ENCODE assay signal across 12 cellular contexts in the genomic region with DNA sequence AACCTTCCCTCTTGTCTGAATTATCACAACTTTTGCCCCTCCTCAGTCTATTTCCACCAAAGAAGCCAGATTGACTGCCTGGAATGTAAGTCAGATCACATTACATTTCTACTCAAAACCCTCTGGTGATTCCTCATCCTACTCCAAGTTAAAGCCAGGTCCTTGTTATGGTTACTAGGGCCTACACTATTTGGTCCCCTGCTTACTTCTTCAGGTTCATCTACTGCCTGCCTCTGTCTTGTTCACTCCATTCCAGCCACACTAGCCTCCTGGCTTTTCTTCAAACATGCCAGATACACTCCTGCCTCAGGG. TPM values are rescaled to one million over a fixed set of nuclear protein-coding genes. Genes with fewer than 3 reads are reported as not detected.
DNase-seq lines count a peak whose midpoint lies in the region; ATAC-seq and TF ChIP-seq lines count a peak whose summit lies in the region.
"Had no signal": no experiment of that assay in that cellular context is flagged by ENCODE, and none has a peak within 500 bp of the region (broad histone marks: within the 10 kb centered on the region; RNA-seq: fewer than 3 reads in every experiment).

No MANE protein-coding gene starts in this region.

- H3K9me3 Mint-ChIP-seq in CD4-positive, CD25-positive, alpha-beta regulatory T cell: no peaks in the 10 kb centered on the region
- H3K9me3 Mint-ChIP-seq in activated naive CD8-positive, alpha-beta T cell treated with anti-CD3 and anti-CD28 coated beads, Interleukin-2, amount 10 ng/mL, durations not matched to agents 7 days and 5 days: no peaks in the 10 kb centered on the region

- H3K27me3 Mint-ChIP-seq in CD4-positive, CD25-positive, alpha-beta regulatory T cell: no peaks in the 10 kb centered on the region
- H3K27me3 Mint-ChIP-seq in activated naive CD8-positive, alpha-beta T cell treated with anti-CD3 and anti-CD28 coated beads, Interleukin-2, amount 10 ng/mL, durations not matched to agents 7 days and 5 days: no peaks in the 10 kb centered on the region

- H3K4me3 Mint-ChIP-seq in CD4-positive, CD25-positive, alpha-beta regulatory T cell: no peak overlapping the region
- no peak overlapping the region for H3K4me3 Mint-ChIP-seq in activated naive CD8-positive, alpha-beta T cell treated with anti-CD3 and anti-CD28 coated beads, Interleukin-2, amount 10 ng/mL, durations not matched to agents 7 days and 5 days

- peaks cover 28% of the 10 kb centered on the region for H3K36me3 ChIP-seq in CD4-positive, CD25-positive, alpha-beta regulatory T cell (ENCODE audit: control insufficient read depth, insufficient read depth, low read length)
- peaks cover 23% of the 10 kb centered on the region for H3K36me3 ChIP-seq in suprapubic skin

- H3K4me3 ChIP-seq in CD4-positive, CD25-positive, alpha-beta regulatory T cell (ENCODE audit: low read depth, low read length): no peak overlapping the region
- H3K4me3 ChIP-seq in suprapubic skin: no peak overlapping the region

- TF ChIP-seq CTCF in suprapubic skin (IDR thresholded peaks at IDR 0.05): no peak

- H3K27me3 ChIP-seq in CD4-positive, CD25-positive, alpha-beta regulatory T cell (ENCODE audit: control insufficient read depth, insufficient read depth, low read length): no peaks in the 10 kb centered on the region
- H3K27me3 ChIP-seq in suprapubic skin: no peaks in the 10 kb centered on the region

- H3K9me3 ChIP-seq in CD4-positive, CD25-positive, alpha-beta regulatory T cell (ENCODE audit: control insufficient read depth in 2 of 2, low read length in 2 of 2): no peaks in the 10 kb centered on the region
- H3K9me3 ChIP-seq in suprapubic skin: no peaks in the 10 kb centered on the region

- H3K4me1 Mint-ChIP-seq in CD4-positive, CD25-positive, alpha-beta regulatory T cell: peaks cover 4 to 21% (median 13%) of the 10 kb centered on the region in 4 donors
- peaks cover 27% of the 10 kb centered on the region for H3K4me1 Mint-ChIP-seq in activated naive CD8-positive, alpha-beta T cell treated with anti-CD3 and anti-CD28 coated beads, Interleukin-2, amount 10 ng/mL, durations not matched to agents 7 days and 5 days

- POLR2A ChIA-PET in activated naive CD8-positive, alpha-beta T cell treated with anti-CD3 and anti-CD28 coated beads, Interleukin-2, amount 10 ng/mL, durations not matched to agents 7 days and 5 days (lab: Charles Lee): no interaction called here

- TF ChIP-seq POLR2A in suprapubic skin (IDR thresholded peaks at IDR 0.05): no peak

- no peak for DNase-seq in CD4-positive, CD25-positive, alpha-beta regulatory T cell
- peak; percentile 47 for DNase-seq in HCEC 1CT
- DNase-seq in activated naive CD8-positive, alpha-beta T cell treated with anti-CD3 and anti-CD28 coated beads, Interleukin-2, amount 10 ng/mL, durations not matched to agents 7 days and 5 days: no peak
- DNase-seq in non-pigmented ciliary epithelial cell (ENCODE audit: low read depth): peak; percentile 27
- no peak for DNase-seq in suprapubic skin (ENCODE audit: low spot score in 2 of 2)
- no peak for DNase-seq in DMS79 (lab: John Stamatoyannopoulos, UW)
- DNase-seq in iPS-NIHi11 (ENCODE audit: low spot score): no peak
- DNase-seq: activated gamma-delta T cell; central memory CD4-positive, alpha-beta T cell; hippocampal formation; left ventricle myocardium superior; NCI-H2171 had no signal

- peaks cover 25% of the 10 kb centered on the region for H3K36me3 Mint-ChIP-seq in CD4-positive, CD25-positive, alpha-beta regulatory T cell
- H3K36me3 Mint-ChIP-seq in activated naive CD8-positive, alpha-beta T cell treated with anti-CD3 and anti-CD28 coated beads, Interleukin-2, amount 10 ng/mL, durations not matched to agents 7 days and 5 days: peaks cover 41% of the 10 kb centered on the region

- no peaks in the 10 kb centered on the region for H3K4me1 ChIP-seq in CD4-positive, CD25-positive, alpha-beta regulatory T cell (ENCODE audit: control insufficient read depth, insufficient read depth, low read length, poor library complexity, severe bottlenecking)
- H3K4me1 ChIP-seq in suprapubic skin: no peaks in the 10 kb centered on the region

- H3K27ac Mint-ChIP-seq in CD4-positive, CD25-positive, alpha-beta regulatory T cell: peak overlapping the region in 2 of 3 donors; percentile 0 to 74
- peak overlapping the region; percentile 34 for H3K27ac Mint-ChIP-seq in activated naive CD8-positive, alpha-beta T cell treated with anti-CD3 and anti-CD28 coated beads, Interleukin-2, amount 10 ng/mL, durations not matched to agents 7 days and 5 days

- ATAC-seq in CD4-positive, CD25-positive, alpha-beta regulatory T cell (ENCODE audit: low read depth in 2 of 2): no peak
- ATAC-seq in activated naive CD8-positive, alpha-beta T cell treated with anti-CD3 and anti-CD28 coated beads, Interleukin-2, amount 10 ng/mL, durations not matched to agents 7 days and 5 days (ENCODE audit: low read depth): no peak

- no peak overlapping the region for H3K27ac ChIP-seq in CD4-positive, CD25-positive, alpha-beta regulatory T cell (ENCODE audit: insufficient read depth, low read length, poor library complexity, severe bottlenecking)
- H3K27ac ChIP-seq in suprapubic skin: no peak overlapping the region

- no peak for TF ChIP-seq EP300 in suprapubic skin (IDR thresholded peaks at IDR 0.05)

RNA-seq across cellular contexts. Expression of gene SYCP3, which starts 43.2 kb away (rescaled TPM):
- 0.27 TPM for total RNA-seq in CD4-positive, CD25-positive, alpha-beta regulatory T cell
- under 1 TPM in 2 of 4 donors, not detected in 2; 0.03 to 0.23 TPM for polyA plus RNA-seq in CD4-positive, CD25-positive, alpha-beta regulatory T cell
- 1 to 10 TPM in 1 of 2 experiments, under 1 TPM in 1; 0.94 to 1.1 TPM for total RNA-seq in activated naive CD8-positive, alpha-beta T cell treated with anti-CD3 and anti-CD28 coated beads, Interleukin-2, amount 10 ng/mL, durations not matched to agents 7 days and 5 days
- total RNA-seq in suprapubic skin: under 1 TPM in 1 of 4 donors, not detected in 3; 0.24 TPM
- total RNA-seq: left ventricle myocardium superior had no signal

RNA-seq across cellular contexts. Expression of gene GNPTAB, which starts 48.3 kb away (rescaled TPM):
- total RNA-seq in CD4-positive, CD25-positive, alpha-beta regulatory T cell: 53.6 TPM
- 10 to 100 TPM; 25.8 to 36.8 (median 30.6) TPM for polyA plus RNA-seq in CD4-positive, CD25-positive, alpha-beta regulatory T cell
- 10 to 100 TPM; 89.5 to 91.1 TPM for total RNA-seq in activated naive CD8-positive, alpha-beta T cell treated with anti-CD3 and anti-CD28 coated beads, Interleukin-2, amount 10 ng/mL, durations not matched to agents 7 days and 5 days
- 10 to 100 TPM; 25.0 to 68.2 (median 45.8) TPM for total RNA-seq in suprapubic skin

Comparison
In these comparisons a context has a peak if more than half of its experiments do, and no peak if none do; other contexts are left out.
1. DNase-seq: peak in HCEC 1CT (single experiment) and non-pigmented ciliary epithelial cell (single experiment); none in CD4-positive, CD25-positive, alpha-beta regulatory T cell (0 of 3), activated naive CD8-positive, alpha-beta T cell treated with anti-CD3 and anti-CD28 coated beads, Interleukin-2, amount 10 ng/mL, durations not matched to agents 7 days and 5 days (single experiment), suprapubic skin (0 of 2), DMS79 (single experiment) and iPS-NIHi11 (single experiment).